ENCODE assay signal across 20 cellular contexts in the genomic region with DNA sequence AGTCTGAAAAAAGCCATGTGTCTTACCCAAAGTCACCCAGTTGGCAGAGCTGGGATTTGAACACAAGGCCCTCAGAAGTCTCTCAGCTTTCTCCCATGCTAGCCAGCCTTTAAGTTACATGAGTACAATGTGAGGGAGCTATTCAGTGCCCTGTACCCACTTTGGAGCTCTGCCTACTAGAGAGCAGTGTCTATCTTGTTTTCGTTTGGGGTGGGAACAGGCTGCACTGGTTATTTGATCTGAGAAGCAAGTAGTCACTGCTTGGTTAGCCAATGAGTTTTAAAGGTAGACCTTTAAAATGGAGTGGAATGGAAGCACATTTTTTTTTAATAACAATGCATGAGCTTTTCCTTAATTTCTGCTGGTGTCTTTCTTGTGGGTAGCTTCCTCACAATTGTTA.
"Had no signal": no experiment of that assay in that cellular context is flagged by ENCODE, and none has a peak within 500 bp of the region (broad histone marks: within the 10 kb centered on the region; RNA-seq: fewer than 3 reads in every experiment).

No MANE protein-coding gene starts in this region.

- H3K36me3 ChIP-seq: lower lobe of right lung, thyroid gland, WERI-Rb-1 had no signal

- H3K9me3 ChIP-seq: lower lobe of right lung, thyroid gland had no signal

- H3K4me3 Mint-ChIP-seq: activated CD8-positive, alpha-beta T cell treated with anti-CD3 and anti-CD28 coated beads, Interleukin-2, amount 10 ng/mL, durations not matched to agents 7 days and 5 days; activated T-helper 1 cell treated with anti-CD3 and anti-CD28 coated beads, Interleukin-12 subunit alpha, Interleukin-12 subunit beta, Interleukin-2, Interleukin-4 antibody, amounts not matched to agents 30 ng/mL and 10 ng/mL and 1 ng/mL, durations not matched to agents 14 hours and 24 hours and 36 hours; nephron; T-cell had no signal

- DNase-seq: activated CD4-positive, alpha-beta T cell treated with anti-CD3 and anti-CD28 coated beads, Interleukin-2, amount 50 U/mL, for 1 hour; activated CD4-positive, CD25-positive, alpha-beta regulatory T cell treated with anti-CD3 and anti-CD28 coated beads, Interleukin-2, amount 50 U/mL, for 72 hours; activated CD8-positive, alpha-beta T cell treated with anti-CD3 and anti-CD28 coated beads, Interleukin-2, amount 10 ng/mL, durations not matched to agents 7 days and 5 days; activated gamma-delta T cell; cerebellar nuclear complex; cortex of kidney; effector CD4-positive, alpha-beta T cell; foreskin melanocyte; lower lobe of right lung; nucleus accumbens; stimulated activated CD4-positive, alpha-beta T cell treated with anti-CD3 and anti-CD28 coated beads, Interleukin-2, amount 100 ng/mL, for 48 hours; stimulated activated CD8-positive, alpha-beta memory T cell treated with anti-CD3 and anti-CD28 coated beads, Interleukin-4, amount 100 ng/mL, for 48 hours; stimulated activated naive CD4-positive, alpha-beta T cell; thyroid gland; WERI-Rb-1 had no signal

- H3K27ac ChIP-seq: lower lobe of right lung, WERI-Rb-1 had no signal

- ATAC-seq: activated CD8-positive, alpha-beta T cell treated with anti-CD3 and anti-CD28 coated beads, Interleukin-2, amount 10 ng/mL, durations not matched to agents 7 days and 5 days; lower lobe of right lung; SK-N-SH treated with all-trans-retinoic acid at 6 μM for 48 hours had no signal

- H3K27me3 Mint-ChIP-seq: T-cell had no signal

- H3K4me3 ChIP-seq: lower lobe of right lung, thyroid gland had no signal

- H3K27ac Mint-ChIP-seq: activated CD8-positive, alpha-beta T cell treated with anti-CD3 and anti-CD28 coated beads, Interleukin-2, amount 10 ng/mL, durations not matched to agents 7 days and 5 days; activated naive CD4-positive, alpha-beta T cell treated with anti-CD3 and anti-CD28 coated beads, Interleukin-2, amount 50 U/mL, for 72 hours; T-cell had no signal

- H3K9me3 Mint-ChIP-seq: nephron, T-cell had no signal

- H3K27me3 ChIP-seq: thyroid gland had no signal
